8 cellular contexts compared by ENCODE assay signal in genomic region chr12:12356886-12357696, GRCh38. TPM values are rescaled to one million over a fixed set of nuclear protein-coding genes. Genes with fewer than 3 reads are reported as not detected.
DNase-seq lines count a peak whose midpoint lies in the region; ATAC-seq and TF ChIP-seq lines count a peak whose summit lies in the region.

TSS of gene BORCS5 (plus strand) at chr12:12357078. CDS start at chr12:12357452, 374 bp downstream.

- H3K9me3 ChIP-seq in CD4-positive, CD25-positive, alpha-beta regulatory T cell (ENCODE audit: control insufficient read depth in 2 of 2, low read length in 2 of 2) = no peaks in the 10 kb centered on the region
- H3K9me3 ChIP-seq in left lung = no peaks in the 10 kb centered on the region

- peak within 1 kb of the TSS; percentile 94 for H3K4me3 ChIP-seq in CD4-positive, CD25-positive, alpha-beta regulatory T cell (ENCODE audit: low read depth, low read length)
- H3K4me3 ChIP-seq in left lung = peak within 1 kb of the TSS; percentile 69 to 89

- H3K36me3 Mint-ChIP-seq in CD4-positive, CD25-positive, alpha-beta regulatory T cell = peaks cover 10% of the 10 kb centered on the region
- peaks cover 19% of the 10 kb centered on the region for H3K36me3 Mint-ChIP-seq in dendritic cell treated with granulocyte-macrophage colony-stimulating factor and Interleukin-4, amounts not matched to agents 40 ng/mL and 50 ng/mL, for 4 days (ENCODE audit: low read depth)

- no peaks in the 10 kb centered on the region for H3K27me3 ChIP-seq in CD4-positive, CD25-positive, alpha-beta regulatory T cell (ENCODE audit: control insufficient read depth, insufficient read depth, low read length)
- H3K27me3 ChIP-seq in left lung = no peaks in the 10 kb centered on the region

- H3K27me3 Mint-ChIP-seq in CD4-positive, CD25-positive, alpha-beta regulatory T cell = peaks cover 5% of the 10 kb centered on the region
- H3K27me3 Mint-ChIP-seq in dendritic cell treated with granulocyte-macrophage colony-stimulating factor and Interleukin-4, amounts not matched to agents 40 ng/mL and 50 ng/mL, for 4 days = no peaks in the 10 kb centered on the region

- H3K4me1 Mint-ChIP-seq in CD4-positive, CD25-positive, alpha-beta regulatory T cell = peaks cover 26 to 54% (median 44%) of the 10 kb centered on the region in 4 donors
- H3K4me1 Mint-ChIP-seq in dendritic cell treated with granulocyte-macrophage colony-stimulating factor and Interleukin-4, amounts not matched to agents 40 ng/mL and 50 ng/mL, for 4 days (ENCODE audit: low read depth) = peaks cover 22% of the 10 kb centered on the region

- no peak for TF ChIP-seq CTCF in left lung (IDR thresholded peaks at IDR 0.05)

- peak within 1 kb of the TSS; percentile 97 for H3K27ac ChIP-seq in CD4-positive, CD25-positive, alpha-beta regulatory T cell (ENCODE audit: insufficient read depth, low read length, poor library complexity, severe bottlenecking)
- H3K27ac ChIP-seq in left lung = peak within 1 kb of the TSS; percentile 94 to 100

- peak; percentile 97 to 100 (median 97) for DNase-seq in CD4-positive, CD25-positive, alpha-beta regulatory T cell
- DNase-seq in NCI-H748 treated with DMSO at 0.1 percent for 48 hours (lab: John Stamatoyannopoulos, UW) = peak; percentile 78
- peak; percentile 97 to 98 for DNase-seq in activated CD4-positive, alpha-beta T cell treated with anti-CD3 and anti-CD28 coated beads, Interleukin-2, amount 50 U/mL, for 4 hours
- peak; percentile 98 to 100 for DNase-seq in left lung
- peak; percentile 95 to 98 for DNase-seq in stimulated activated CD4-positive, alpha-beta T cell treated with anti-CD3 and anti-CD28 coated beads, Interleukin-2, amount 100 ng/mL, for 48 hours

- peak within 1 kb of the TSS; percentile 98 to 100 (median 99) for H3K27ac Mint-ChIP-seq in CD4-positive, CD25-positive, alpha-beta regulatory T cell
- H3K27ac Mint-ChIP-seq in dendritic cell treated with granulocyte-macrophage colony-stimulating factor and Interleukin-4, amounts not matched to agents 40 ng/mL and 50 ng/mL, for 4 days = peak within 1 kb of the TSS; percentile 99

- peak; percentile 91 for ATAC-seq in CD4-positive, CD25-positive, alpha-beta regulatory T cell (ENCODE audit: low read depth in 2 of 2)
- peak; percentile 86 for ATAC-seq in GM19395 (IDR thresholded peaks at IDR 0.05; ENCODE audit: unreplicated experiment)
- peak; percentile 89 for ATAC-seq in HG03565 (IDR thresholded peaks at IDR 0.05; ENCODE audit: unreplicated experiment)
- peak; percentile 98 for ATAC-seq in left lung

- no peaks in the 10 kb centered on the region for H3K36me3 ChIP-seq in CD4-positive, CD25-positive, alpha-beta regulatory T cell (ENCODE audit: control insufficient read depth, insufficient read depth, low read length)
- no peaks in the 10 kb centered on the region for H3K36me3 ChIP-seq in left lung

- H3K4me3 Mint-ChIP-seq in CD4-positive, CD25-positive, alpha-beta regulatory T cell = peak within 1 kb of the TSS; percentile 89 to 95 (median 90)
- H3K4me3 Mint-ChIP-seq in dendritic cell treated with granulocyte-macrophage colony-stimulating factor and Interleukin-4, amounts not matched to agents 40 ng/mL and 50 ng/mL, for 4 days = peak within 1 kb of the TSS; percentile 86

- peaks cover 30% of the 10 kb centered on the region for H3K4me1 ChIP-seq in CD4-positive, CD25-positive, alpha-beta regulatory T cell (ENCODE audit: control insufficient read depth, insufficient read depth, low read length, poor library complexity, severe bottlenecking)
- H3K4me1 ChIP-seq in left lung = peaks cover 13 to 31% of the 10 kb centered on the region in 2 donors

- intact Hi-C loops in dendritic cell treated with granulocyte-macrophage colony-stimulating factor and Interleukin-4, amounts not matched to agents 40 ng/mL and 50 ng/mL, for 4 days (cut with micrococcal nuclease) = loop anchor here (2.0 to 5.0 kb wide), 2 partner anchors 205 to 360 kb away; partner anchors contain the start of genes CDKN1B and DUSP16
- intact Hi-C loops in left lung (cut with DNase I) = no loop called here

- no peaks in the 10 kb centered on the region for H3K9me3 Mint-ChIP-seq in CD4-positive, CD25-positive, alpha-beta regulatory T cell
- no peaks in the 10 kb centered on the region for H3K9me3 Mint-ChIP-seq in dendritic cell treated with granulocyte-macrophage colony-stimulating factor and Interleukin-4, amounts not matched to agents 40 ng/mL and 50 ng/mL, for 4 days

RNA-seq across cellular contexts. Expression of gene BORCS5, which starts in this region (rescaled TPM):
- total RNA-seq in CD4-positive, CD25-positive, alpha-beta regulatory T cell = 39.2 TPM
- polyA plus RNA-seq in CD4-positive, CD25-positive, alpha-beta regulatory T cell = 10 to 100 TPM; 25.0 to 37.7 (median 30.9) TPM
- 10 to 100 TPM in 1 of 2 donors, 1 to 10 TPM in 1; 9.0 to 13.5 TPM for total RNA-seq in left lung

Comparison
In these comparisons a context has a peak if more than half of its experiments do, and no peak if none do; other contexts are left out.
1. Peak in every context shown above with its lines: DNase-seq, ATAC-seq, H3K4me3 ChIP-seq and H3K27ac ChIP-seq.